In genomic region chr21:44730951-44731579, GRCh38 we compare ENCODE assay signal across 34 cellular contexts. TPM values are rescaled to one million over a fixed set of nuclear protein-coding genes. Genes with fewer than 3 reads are reported as not detected.
DNase-seq lines count a peak whose midpoint lies in the region; ATAC-seq, FAIRE-seq and TF ChIP-seq lines count a peak whose summit lies in the region.
"Had no signal": no experiment of that assay in that cellular context is flagged by ENCODE, and none has a peak within 500 bp of the region (broad histone marks: within the 10 kb centered on the region; RNA-seq: fewer than 3 reads in every experiment).

No MANE protein-coding gene starts in this region.

- DNase-seq in H7 (peak; percentile 24), NOMO-1 treated with DMSO at 0.1 percent for 48 hours (lab: John Stamatoyannopoulos, UW; ENCODE audit: unreplicated experiment) (peak; percentile 26), K562 (ENCODE audit: extremely low read depth in 1 of 4, low spot score in 3 of 4) (peak; percentile 32 to 56 (median 45)), posterior vena cava (ENCODE audit: low spot score) (peak; percentile 44), activated gamma-delta T cell treated with Interleukin-2 at 50 U/mL for 16 hours (no peak), COR-L47 (lab: John Stamatoyannopoulos, UW) (no peak), NCI-H510A treated with DMSO at 0.1 percent for 48 hours (lab: John Stamatoyannopoulos, UW) (no peak)
- DNase-seq: activated CD4-positive, alpha-beta T cell treated with anti-CD3 and anti-CD28 coated beads for 4 hours; activated naive CD4-positive, alpha-beta T cell treated with anti-CD3 and anti-CD28 coated beads, Interleukin-2, amount 50 U/mL, for 16 hours; activated T-cell treated with anti-CD3 and anti-CD28 coated beads, Interleukin-2, amount 50 U/mL, for 4 hours; amygdala; CD4-positive, alpha-beta memory T cell; colonic mucosa; esophagus squamous epithelium; GM23248; left ventricle myocardium inferior; naive thymus-derived CD4-positive, alpha-beta T cell; NCI-H1105 treated with DMSO at 0.1 percent for 48 hours; NCI-H2081; Peyer's patch; stimulated activated CD4-positive, alpha-beta T cell treated with anti-CD3 and anti-CD28 coated beads, Interleukin-4, amount 100 ng/mL, for 1 hour; T-helper 17 cell had no signal

- no peak overlapping the region for H2AFZ ChIP-seq in K562 (ENCODE audit: low read depth, low read length)
- H2AFZ ChIP-seq: GM23248 had no signal

- peaks cover 7% of the 10 kb centered on the region; the same call in 1 of the 2 replicates for H4K20me1 ChIP-seq in K562 (replicated peaks; ENCODE audit: control insufficient read depth, insufficient read depth, low read length)

- peak; percentile 67 for FAIRE-seq in K562 (lab: Jason Lieb, UNC)
- FAIRE-seq: G401.6, HTR-8/SVneo had no signal

- H3K4me3 ChIP-seq in H7 (ENCODE audit: insufficient read depth, low read depth, low read length) (no peak overlapping the region), K562 (no peak overlapping the region)
- H3K4me3 ChIP-seq: breast epithelium, colonic mucosa, esophagus squamous epithelium, gastroesophageal sphincter, GM23248, left ventricle myocardium inferior, Peyer's patch, right atrium auricular region, SJSA1, vagina had no signal

- ATAC-seq in K562 = no peak; the same call in 2 of the 3 replicates
- ATAC-seq: activated T-cell treated with anti-CD3 and anti-CD28 coated beads, Interleukin-2, amount 50 U/mL, for 4 hours; gastroesophageal sphincter; naive thymus-derived CD4-positive, alpha-beta T cell; stimulated activated memory B cell treated with anti-CD40 and anti-IgM and Interleukin-4, amounts not matched to agents 10 μg/mL and 1 μg/mL and 100 μg/mL, for 72 hours; T-helper 17 cell had no signal

- H3K27me3 ChIP-seq in H7 (ENCODE audit: control insufficient read depth, insufficient read depth, low read length) (no peaks in the 10 kb centered on the region), K562 (ENCODE audit: control insufficient read depth in 2 of 2, insufficient read depth in 2 of 2, low read length in 2 of 2) (peaks cover 77 to 91% of the 10 kb centered on the region in 2 experiments)
- H3K27me3 ChIP-seq: colonic mucosa, Peyer's patch, right atrium auricular region, vagina had no signal

- TF ChIP-seq POLR2A in K562 (conservative IDR thresholded peaks at IDR 0.05) = no peak

- no peak for TF ChIP-seq EP300 in K562 (IDR thresholded peaks at IDR 0.05; ENCODE audit: low read length)

- in situ Hi-C loops in K562 (cut with MboI) = no loop called here

- H3K27ac ChIP-seq in K562 (ENCODE audit: extremely low read depth, low read depth, low read length) = no peak overlapping the region
- H3K27ac ChIP-seq: breast epithelium, colonic mucosa, esophagus squamous epithelium, gastroesophageal sphincter, GM23248, left ventricle myocardium inferior, Peyer's patch, right atrium auricular region, SJSA1, vagina had no signal

- H3K36me3 ChIP-seq in H7 (replicated peaks; ENCODE audit: control insufficient read depth, insufficient read depth, low read length) (no peaks in the 10 kb centered on the region), K562 (ENCODE audit: control insufficient read depth, insufficient read depth, low read length) (no peaks in the 10 kb centered on the region)
- H3K36me3 ChIP-seq: breast epithelium, colonic mucosa, esophagus squamous epithelium, gastroesophageal sphincter, left ventricle myocardium inferior, Peyer's patch, right atrium auricular region, SJSA1, vagina had no signal

- H3K9me3 ChIP-seq in K562 (replicated peaks; ENCODE audit: control insufficient read depth, insufficient read depth, low read depth, low read length) = no peaks in the 10 kb centered on the region
- H3K9me3 ChIP-seq: colonic mucosa, esophagus squamous epithelium, Peyer's patch, SJSA1, vagina had no signal

- no peak overlapping the region for H3K9ac ChIP-seq in K562 (ENCODE audit: insufficient read depth in 1 of 2, low read depth in 2 of 2, low read length in 2 of 2)
- H3K9ac ChIP-seq: GM23248 had no signal

- 1% methylated on average over 9 of the region's 9 CpGs for WGBS in K562 (ENCODE audit: insufficient coverage, low coverage, missing lambda C conversion rate)

- no peaks in the 10 kb centered on the region for H3K9me1 ChIP-seq in K562 (ENCODE audit: control insufficient read depth, insufficient read depth, low read length)

- H3K4me2 ChIP-seq in K562 (ENCODE audit: insufficient read depth, low read length) = no peak overlapping the region

- POLR2A ChIA-PET in K562 (lab: Yijun Ruan, JAX) = interaction anchor here (0.6 to 2.6 kb wide), 5 partner anchors 9 to 68 kb away, joined by 3 to 10 read pairs (median 3); no protein-coding TSS in a partner anchor

- no peak for TF ChIP-seq CTCF in K562 (IDR thresholded peaks at IDR 0.05 in 2 of 3, conservative IDR thresholded peaks at IDR 0.05 in 1 of 3; ENCODE audit: insufficient read depth in 2 of 3, low read depth in 1 of 3, low read length in 3 of 3)

- CTCF ChIA-PET in K562 (lab: Yijun Ruan, JAX; ENCODE audit: low intra/inter-chr PET ratio) = no interaction called here

- no peak for TF ChIP-seq RAD21 in K562 (CRISPR knock-in tag; conservative IDR thresholded peaks at IDR 0.05 in 1 of 2, IDR thresholded peaks at IDR 0.05 in 1 of 2)

- intact Hi-C loops in K562 (cut with micrococcal nuclease) (no loop called here), posterior vena cava (cut with DNase I) (no loop called here)

- peaks cover 10 to 20% of the 10 kb centered on the region in 2 experiments; a peak in 4 of 5 replicates for H3K4me1 ChIP-seq in K562 (replicated peaks in 1 of 2; ENCODE audit: control insufficient read depth in 2 of 2, insufficient read depth in 2 of 2, low read length in 2 of 2)
- H3K4me1 ChIP-seq: breast epithelium, colonic mucosa, esophagus squamous epithelium, gastroesophageal sphincter, left ventricle myocardium inferior, Peyer's patch, right atrium auricular region, SJSA1, vagina had no signal

- no peaks in the 10 kb centered on the region for H3K79me2 ChIP-seq in K562 (ENCODE audit: control insufficient read depth, insufficient read depth, low read length)

- BruUV-seq in K562 (replicated peaks; lab: Mats Ljungman, UMichigan) = no TSS peak

RNA-seq across cellular contexts. Expression of gene TSPEAR, which starts 19.7 kb away (rescaled TPM):
- total RNA-seq in H7 (2014; rRNA removed; shearing (Covaris generic)) = 1.0 and 1.8 TPM in 2 replicates
- total RNA-seq in K562 (2011; cell fraction: chromatin; rRNA removed; ENCODE audit: low replicate concordance) = not detected in 2 replicates
- total RNA-seq in K562 (2011; cell fraction: nucleolus; rRNA removed) = not detected in 2 replicates
- not detected in 2 replicates for total RNA-seq in K562 (2011; cell fraction: nucleoplasm; rRNA removed)
- total RNA-seq in K562 (2014; rRNA removed) (not detected in 2 replicates), K562 (2014; rRNA removed; fragmentation: Illumina TruSeq; extraction: Trizol) (not detected in 2 replicates), K562 (2015; rRNA removed; fragmentation: Illumina TruSeq; extraction: Trizol) (not detected in 2 replicates), K562 (2021) (not detected in 2 replicates), posterior vena cava (under 1 TPM; 0.14 to 0.48 TPM)
- polyA plus RNA-seq in K562 (2011; rRNA removed) (not detected in 2 replicates), K562 (2014; fragmentation: Illumina TruSeq; extraction: Trizol) (not detected in 2 replicates), K562 (2014; fragmentation: Nextera tagmentation; extraction: Ambion mirVana) (not detected), K562 (2014; rRNA removed) (not detected in 2 replicates)
- not detected in 2 replicates for polyA plus RNA-seq in K562 (2011; cell fraction: cytosol; rRNA removed)
- not detected in 2 replicates for polyA plus RNA-seq in K562 (2011; cell fraction: nucleus; rRNA removed)
- 0.03 and 0.14 TPM in 2 replicates for polyA plus RNA-seq in K562 (2012)
- polyA minus RNA-seq in K562 (2011; rRNA and poly(A)+ RNA removed) = not detected in 2 replicates
- not detected in 2 replicates for polyA minus RNA-seq in K562 (2011; cell fraction: cytosol; rRNA and poly(A)+ RNA removed)
- polyA minus RNA-seq in K562 (2011; cell fraction: nucleus; rRNA and poly(A)+ RNA removed) = not detected in 2 replicates
- total RNA-seq: activated CD8-positive, alpha-beta memory T cell treated with anti-CD3 and anti-CD28 coated beads for 36 hours; activated T-cell treated with anti-CD3 and anti-CD28 coated beads, Interleukin-2, amount 50 U/mL, for 4 hours; CD4-positive, alpha-beta memory T cell; colonic mucosa; esophagus squamous epithelium; gastroesophageal sphincter; GM23248; LHCN-M2; mesenteric fat pad; naive thymus-derived CD4-positive, alpha-beta T cell; osteocyte; right atrium auricular region; SJSA1; T-helper 17 cell; vagina had no signal
- polyA plus RNA-seq: GM23248 had no signal

RNA-seq across cellular contexts. Expression of gene KRTAP10-12, which starts 34.1 kb away (rescaled TPM):
- not detected in 2 replicates for total RNA-seq in H7 (2014; rRNA removed; shearing (Covaris generic))
- not detected in 2 replicates for total RNA-seq in K562 (2011; cell fraction: chromatin; rRNA removed; ENCODE audit: low replicate concordance)
- not detected in 2 replicates for total RNA-seq in K562 (2011; cell fraction: nucleolus; rRNA removed)
- not detected in 2 replicates for total RNA-seq in K562 (2011; cell fraction: nucleoplasm; rRNA removed)
- total RNA-seq in K562 (2014; rRNA removed) (not detected in 2 replicates), K562 (2014; rRNA removed; fragmentation: Illumina TruSeq; extraction: Trizol) (not detected in 2 replicates), K562 (2015; rRNA removed; fragmentation: Illumina TruSeq; extraction: Trizol) (not detected in 2 replicates), K562 (2021) (not detected in 2 replicates), posterior vena cava (not detected)
- polyA plus RNA-seq in K562 (2011; rRNA removed) (not detected in 2 replicates), K562 (2014; fragmentation: Illumina TruSeq; extraction: Trizol) (not detected in 2 replicates), K562 (2014; fragmentation: Nextera tagmentation; extraction: Ambion mirVana) (not detected), K562 (2014; rRNA removed) (not detected in 2 replicates)
- polyA plus RNA-seq in K562 (2011; cell fraction: cytosol; rRNA removed) = not detected in 2 replicates
- not detected in 2 replicates for polyA plus RNA-seq in K562 (2011; cell fraction: nucleus; rRNA removed)
- polyA plus RNA-seq in K562 (2012) = not detected in 2 replicates
- not detected in 2 replicates for polyA minus RNA-seq in K562 (2011; rRNA and poly(A)+ RNA removed)
- polyA minus RNA-seq in K562 (2011; cell fraction: cytosol; rRNA and poly(A)+ RNA removed) = not detected in 2 replicates
- not detected in 2 replicates for polyA minus RNA-seq in K562 (2011; cell fraction: nucleus; rRNA and poly(A)+ RNA removed)
- total RNA-seq: activated CD8-positive, alpha-beta memory T cell treated with anti-CD3 and anti-CD28 coated beads for 36 hours; activated T-cell treated with anti-CD3 and anti-CD28 coated beads, Interleukin-2, amount 50 U/mL, for 4 hours; breast epithelium; CD4-positive, alpha-beta memory T cell; colonic mucosa; esophagus squamous epithelium; gastroesophageal sphincter; GM23248; left ventricle myocardium inferior; LHCN-M2; mesenteric fat pad; naive thymus-derived CD4-positive, alpha-beta T cell; osteocyte; Peyer's patch; right atrium auricular region; SJSA1; T-helper 17 cell; vagina had no signal
- polyA plus RNA-seq: CD4-positive, alpha-beta memory T cell; GM23248; naive thymus-derived CD4-positive, alpha-beta T cell had no signal

RNA-seq across cellular contexts. Expression of gene KRTAP12-1, which starts 49.1 kb away (rescaled TPM):
- 0.17 TPM in 1 of 2 replicates, not detected in the other for total RNA-seq in H7 (2014; rRNA removed; shearing (Covaris generic))
- total RNA-seq in K562 (2011; cell fraction: chromatin; rRNA removed; ENCODE audit: low replicate concordance) = not detected in 2 replicates
- total RNA-seq in K562 (2011; cell fraction: nucleolus; rRNA removed) = not detected in 2 replicates
- not detected in 2 replicates for total RNA-seq in K562 (2011; cell fraction: nucleoplasm; rRNA removed)
- total RNA-seq in K562 (2014; rRNA removed) (not detected in 2 replicates), K562 (2014; rRNA removed; fragmentation: Illumina TruSeq; extraction: Trizol) (not detected in 2 replicates), K562 (2015; rRNA removed; fragmentation: Illumina TruSeq; extraction: Trizol) (not detected in 2 replicates), K562 (2021) (not detected in 2 replicates), posterior vena cava (not detected)
- polyA plus RNA-seq in K562 (2011; rRNA removed) (not detected in 2 replicates), K562 (2014; fragmentation: Illumina TruSeq; extraction: Trizol) (not detected in 2 replicates), K562 (2014; fragmentation: Nextera tagmentation; extraction: Ambion mirVana) (not detected), K562 (2014; rRNA removed) (not detected in 2 replicates)
- not detected in 2 replicates for polyA plus RNA-seq in K562 (2011; cell fraction: cytosol; rRNA removed)
- not detected in 2 replicates for polyA plus RNA-seq in K562 (2011; cell fraction: nucleus; rRNA removed)
- polyA plus RNA-seq in K562 (2012) = not detected in 2 replicates
- polyA minus RNA-seq in K562 (2011; rRNA and poly(A)+ RNA removed) = not detected in 2 replicates
- polyA minus RNA-seq in K562 (2011; cell fraction: cytosol; rRNA and poly(A)+ RNA removed) = not detected in 2 replicates
- not detected in 2 replicates for polyA minus RNA-seq in K562 (2011; cell fraction: nucleus; rRNA and poly(A)+ RNA removed)
- total RNA-seq: activated CD8-positive, alpha-beta memory T cell treated with anti-CD3 and anti-CD28 coated beads for 36 hours; activated T-cell treated with anti-CD3 and anti-CD28 coated beads, Interleukin-2, amount 50 U/mL, for 4 hours; breast epithelium; CD4-positive, alpha-beta memory T cell; colonic mucosa; esophagus squamous epithelium; gastroesophageal sphincter; GM23248; left ventricle myocardium inferior; LHCN-M2; mesenteric fat pad; naive thymus-derived CD4-positive, alpha-beta T cell; osteocyte; Peyer's patch; right atrium auricular region; SJSA1; T-helper 17 cell; vagina had no signal
- polyA plus RNA-seq: CD4-positive, alpha-beta memory T cell; GM23248; naive thymus-derived CD4-positive, alpha-beta T cell had no signal

Comparison
In these comparisons a context has a peak if more than half of its experiments do, and no peak if none do; other contexts are left out.
1. DNase-seq: peak in H7 (single experiment), NOMO-1 treated with DMSO at 0.1 percent for 48 hours (single experiment), K562 (4 of 4) and posterior vena cava (single experiment); none in activated gamma-delta T cell treated with Interleukin-2 at 50 U/mL for 16 hours (single experiment), COR-L47 (single experiment) and NCI-H510A treated with DMSO at 0.1 percent for 48 hours (single experiment).